ENCODE assay signal across 17 cellular contexts in the genomic region with DNA sequence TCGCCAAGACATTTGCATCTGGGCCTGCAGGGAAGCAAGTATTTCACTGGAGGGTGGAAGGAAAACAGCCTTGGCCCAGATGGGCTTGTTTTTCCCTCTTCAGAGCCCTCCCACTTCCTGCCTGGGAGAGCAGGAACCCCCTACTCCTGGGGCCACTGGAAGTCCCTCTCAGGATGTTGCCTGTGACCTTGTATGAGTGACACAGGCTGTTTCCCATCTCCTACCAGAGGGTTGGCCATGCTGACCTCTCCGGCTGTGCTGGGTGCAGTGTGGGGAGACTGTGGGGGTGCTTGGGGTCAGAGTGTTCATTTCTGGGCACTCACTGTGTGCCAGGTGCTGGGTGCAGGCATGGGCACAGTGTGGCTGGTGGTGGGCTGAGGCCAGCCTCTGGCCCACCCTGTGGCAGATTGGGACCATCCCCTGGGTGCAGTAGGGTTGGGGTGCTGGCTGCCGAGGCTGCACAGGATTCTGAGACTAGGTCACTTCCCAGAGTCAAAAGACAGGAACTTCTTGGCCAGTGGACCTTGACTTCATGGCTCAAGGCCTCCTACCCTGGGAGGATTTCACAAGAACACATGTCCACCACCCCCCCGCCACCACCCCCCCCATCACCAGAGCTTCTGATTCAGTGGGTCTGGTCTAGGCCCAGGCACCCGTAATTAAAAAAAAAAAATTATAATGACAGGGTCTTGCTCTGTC. TPM values are rescaled to one million over a fixed set of nuclear protein-coding genes. Genes with fewer than 3 reads are reported as not detected.
DNase-seq lines count a peak whose midpoint lies in the region; ATAC-seq and TF ChIP-seq lines count a peak whose summit lies in the region.
"Had no signal": no experiment of that assay in that cellular context is flagged by ENCODE, and none has a peak within 500 bp of the region (broad histone marks: within the 10 kb centered on the region; RNA-seq: fewer than 3 reads in every experiment).

No MANE protein-coding gene starts in this region.

- no peak for ATAC-seq in Panc1
- ATAC-seq in gastroesophageal sphincter, result no peak
- ATAC-seq in lung (ENCODE audit: insufficient read depth, low FRiP score), result no peak
- no peak for ATAC-seq in HG02981 (IDR thresholded peaks at IDR 0.05; ENCODE audit: unreplicated experiment)
- no peak for ATAC-seq in HG02798 (IDR thresholded peaks at IDR 0.05; ENCODE audit: poor library complexity, unreplicated experiment)
- ATAC-seq: activated T-cell treated with anti-CD3 and anti-CD28 coated beads, Interleukin-2, amount 50 U/mL, for 4 hours; effector memory CD8-positive, alpha-beta T cell had no signal

- H3K4me3 ChIP-seq in Panc1 (ENCODE audit: low read depth in 2 of 2, low read length in 2 of 2) (no peak overlapping the region), gastroesophageal sphincter (no peak overlapping the region), lung (no peak overlapping the region), prostate gland (no peak overlapping the region)
- H3K4me3 ChIP-seq: SJSA1 had no signal

- BruUV-seq in Panc1 (replicated peaks; lab: Mats Ljungman, UMichigan), result no TSS peak

- in situ Hi-C loops in Panc1 (cut with HindIII; ENCODE audit: low pct_unique_long_range_greater_than_20kb, low sequenced_read_pairs), result no loop called here

- WGBS in gastroesophageal sphincter (ENCODE audit: low coverage in 1 of 2), 2 donors, result 69% methylated on average over 2 of the region's 5 CpGs; no CpG with 5 or more reads in 1 of the 2 donors
- 77 to 80% methylated on average over 5 of the region's 5 CpGs for WGBS in lung, 2 donors
- 88% methylated on average over 5 of the region's 5 CpGs for WGBS in prostate gland

- H3K4me1 ChIP-seq in Panc1 (ENCODE audit: control insufficient read depth, insufficient read depth, low read length) (peaks cover 98% of the 10 kb centered on the region), gastroesophageal sphincter (peaks cover 9 to 97% (median 48%) of the 10 kb centered on the region in 3 donors), lung (ENCODE audit: control insufficient read depth in 2 of 2, insufficient read depth in 2 of 2, low read length in 2 of 2) (peaks cover 3 to 50% of the 10 kb centered on the region in 2 donors), prostate gland (replicated peaks) (peaks cover 2% of the 10 kb centered on the region)

- no peak for TF ChIP-seq CTCF in Panc1 (IDR thresholded peaks at IDR 0.05)
- no peak for TF ChIP-seq CTCF in gastroesophageal sphincter (IDR thresholded peaks at IDR 0.05)
- TF ChIP-seq CTCF in lung (IDR thresholded peaks at IDR 0.05; ENCODE audit: control extremely low read depth, extremely low read depth), result no peak
- TF ChIP-seq CTCF in prostate gland (IDR thresholded peaks at IDR 0.05), result no peak

- intact Hi-C loops in Panc1 (cut with micrococcal nuclease; ENCODE audit: unreplicated experiment), result no loop called here
- intact Hi-C loops in prostate gland (cut with DNase I), result no loop called here

- H3K27ac ChIP-seq in Panc1 (ENCODE audit: low read length) (peak overlapping the region; percentile 67), gastroesophageal sphincter (peak overlapping the region; percentile 25 to 90 (median 84)), lung (ENCODE audit: low read depth in 1 of 2, low read length in 1 of 2) (peak overlapping the region; percentile 43 to 77), substantia nigra (ENCODE audit: low read depth, low read length, poor library complexity, severe bottlenecking) (peak overlapping the region; percentile 0), prostate gland (no peak overlapping the region)
- H3K27ac ChIP-seq: SJSA1 had no signal

- H3K9me3 ChIP-seq in Panc1 (ENCODE audit: control insufficient read depth, insufficient read depth, low read depth, low read length), result no peaks in the 10 kb centered on the region
- H3K9me3 ChIP-seq in gastroesophageal sphincter, result no peaks in the 10 kb centered on the region
- no peaks in the 10 kb centered on the region for H3K9me3 ChIP-seq in lung (ENCODE audit: control insufficient read depth in 2 of 2, insufficient read depth in 1 of 2, low read length in 1 of 2)
- no peaks in the 10 kb centered on the region for H3K9me3 ChIP-seq in prostate gland
- H3K9me3 ChIP-seq: SJSA1 had no signal

- POLR2A ChIA-PET in Panc1 (lab: Charles Lee), result interaction anchor here (0.6 kb wide), 3 partner anchors 29 to 87 kb away, joined by 3 to 13 read pairs (median 9); no protein-coding TSS in a partner anchor

- TF ChIP-seq EP300 in gastroesophageal sphincter (IDR thresholded peaks at IDR 0.05), result no peak

- CTCF ChIA-PET in Panc1 (lab: Charles Lee), result interaction anchor here (0.6 kb wide), 1 partner anchor 11 kb away, joined by 8 read pairs; no protein-coding TSS in a partner anchor

- no peaks in the 10 kb centered on the region for H3K27me3 ChIP-seq in Panc1 (ENCODE audit: control insufficient read depth, insufficient read depth, low read length)
- no peaks in the 10 kb centered on the region for H3K27me3 ChIP-seq in gastroesophageal sphincter
- H3K27me3 ChIP-seq in lung (ENCODE audit: control insufficient read depth, insufficient read depth), result no peaks in the 10 kb centered on the region
- H3K27me3 ChIP-seq in prostate gland (replicated peaks; ENCODE audit: insufficient read depth), result no peaks in the 10 kb centered on the region
- H3K27me3 ChIP-seq: SJSA1 had no signal

- TF ChIP-seq POLR2A in gastroesophageal sphincter (IDR thresholded peaks at IDR 0.05) (no peak), prostate gland (IDR thresholded peaks at IDR 0.05) (no peak)

- no peak for DNase-seq in Panc1 (ENCODE audit: low read depth, low spot score)
- DNase-seq in lung (ENCODE audit: low spot score), result no peak
- DNase-seq in substantia nigra (lab: John Stamatoyannopoulos, UW), result no peak
- DNase-seq in prostate gland (ENCODE audit: low spot score), result no peak
- no peak for DNase-seq in NCI-H748 (lab: John Stamatoyannopoulos, UW; ENCODE audit: unreplicated experiment)
- DNase-seq: activated CD4-positive, alpha-beta T cell treated with anti-CD3 and anti-CD28 coated beads, Interleukin-2, amount 10 ng/mL, durations not matched to agents 7 days and 5 days; activated T-cell treated with anti-CD3 and anti-CD28 coated beads, Interleukin-2, amount 50 U/mL, for 4 hours; effector memory CD8-positive, alpha-beta T cell; NCI-H1417; stimulated activated CD4-positive, alpha-beta T cell treated with anti-CD3 and anti-CD28 coated beads, Interleukin-12 subunit alpha, Interleukin-12 subunit beta, amount 100 ng/mL, for 4 hours; stimulated activated naive CD4-positive, alpha-beta T cell treated with Interleukin-2 at 50 U/mL for 16 hours; T-helper 9 cell had no signal

- H3K36me3 ChIP-seq in Panc1 (ENCODE audit: control insufficient read depth, insufficient read depth, low read length) (peaks cover 11% of the 10 kb centered on the region), gastroesophageal sphincter (peaks cover 0 to 9% of the 10 kb centered on the region in 2 donors), lung (ENCODE audit: control insufficient read depth in 2 of 2, insufficient read depth in 2 of 2, low read length in 2 of 2) (no peaks in the 10 kb centered on the region), prostate gland (no peaks in the 10 kb centered on the region)
- H3K36me3 ChIP-seq: SJSA1 had no signal

RNA-seq across cellular contexts. Expression of a gene that starts 10.2 kb away (rescaled TPM):
- total RNA-seq in Panc1 (2021; ENCODE audit: unreplicated experiment), result 199 TPM
- 415 TPM for polyA plus RNA-seq in Panc1 (2012; ENCODE audit: insufficient read length)
- total RNA-seq in gastroesophageal sphincter, result 10 to 100 TPM; 51.9 to 66.7 (median 58.1) TPM
- 10 to 100 TPM; 44.3 to 63.0 TPM for total RNA-seq in lung
- polyA plus RNA-seq in lung, result 10 to 100 TPM; 47.0 to 68.4 TPM
- 10 to 100 TPM; 78.8 to 85.3 TPM for total RNA-seq in prostate gland

RNA-seq across cellular contexts. Expression of a gene that starts 44.8 kb away (rescaled TPM):
- total RNA-seq in Panc1 (2021; ENCODE audit: unreplicated experiment) (0.21 TPM), gastroesophageal sphincter (100 to 1,000 TPM in 2 of 4 donors, 10 to 100 TPM in 2; 37.1 to 176 (median 122) TPM), lung (under 1 TPM; 0.28 to 0.83 TPM), prostate gland (1 to 10 TPM in 1 of 2 donors, under 1 TPM in 1; 0.77 to 2.4 TPM)
- 0.94 TPM for polyA plus RNA-seq in Panc1 (2012; ENCODE audit: insufficient read length)
- under 1 TPM; 0.42 to 0.57 TPM for polyA plus RNA-seq in lung
- total RNA-seq: activated CD4-positive, alpha-beta T cell treated with anti-CD3 and anti-CD28 coated beads, Interleukin-2, amount 10 ng/mL, durations not matched to agents 7 days and 5 days; mesothelial cell of epicardium; SJSA1 had no signal

Comparison
In these comparisons a context has a peak if more than half of its experiments do, and no peak if none do; other contexts are left out.
1. H3K27ac ChIP-seq: peak in Panc1 (single experiment), gastroesophageal sphincter (4 of 4), lung (2 of 2) and substantia nigra (single experiment); none in prostate gland (0 of 2).
2. RNA of a gene that starts 44.8 kb away (total RNA-seq): 37.1 to 176 TPM in gastroesophageal sphincter; 0.77 to 2.4 TPM in prostate gland, 0.28 to 0.83 TPM in lung and 0.21 TPM in Panc1 (single experiment); every median in the first group is over 10 times any median in the second.